28 cellular contexts compared by ENCODE assay signal in the genomic region with DNA sequence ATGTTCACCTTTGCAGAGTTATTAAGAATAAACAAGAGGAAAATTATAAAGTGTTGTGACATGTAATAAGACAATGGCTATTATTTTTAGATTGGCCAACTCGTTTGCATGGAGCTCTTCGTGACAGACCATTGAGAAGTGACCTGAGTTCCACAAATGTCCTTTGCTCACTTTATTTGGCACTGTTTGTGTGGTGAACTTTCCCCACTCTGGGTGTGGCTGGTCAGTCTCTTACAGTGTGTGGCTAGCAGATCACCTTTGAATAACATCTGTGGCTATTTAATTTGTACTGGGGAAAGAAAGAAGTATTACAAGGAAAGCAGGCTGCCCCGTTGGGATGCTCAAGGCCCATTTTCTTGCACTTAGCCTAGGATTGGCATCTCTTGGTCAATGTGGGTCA.
"Had no signal": no experiment of that assay in that cellular context is flagged by ENCODE, and none has a peak within 500 bp of the region (broad histone marks: within the 10 kb centered on the region; RNA-seq: fewer than 3 reads in every experiment).

No MANE protein-coding gene starts in this region.

- H3K9me3 ChIP-seq: stomach, suprapubic skin, testis, thoracic aorta, thyroid gland, tibial artery, tibial nerve, transverse colon, upper lobe of left lung, upper lobe of right lung, uterus, vagina had no signal

- ATAC-seq: stimulated activated effector memory CD8-positive, alpha-beta T cell treated with anti-CD3 and anti-CD28 coated beads, Interleukin-12 subunit alpha, Interleukin-12 subunit beta, amount 100 ng/mL, for 72 hours; stimulated activated memory B cell treated with anti-CD40 and anti-IgM and Interleukin-4, amounts not matched to agents 10 μg/mL and 1 μg/mL and 100 μg/mL, for 72 hours; stimulated activated naive B cell treated with anti-CD40 and anti-IgM and Interleukin-4, amounts not matched to agents 10 μg/mL and 1 μg/mL and 100 μg/mL, for 72 hours; stimulated activated naive CD8-positive, alpha-beta T cell treated with anti-CD3 and anti-CD28 coated beads, Interleukin-15, amount 100 ng/mL, for 72 hours; stimulated activated naive CD8-positive, alpha-beta T cell treated with anti-CD3 and anti-CD28 coated beads, Interleukin-15, Interleukin-2, amounts not matched to agents 100 U/mL and 50 U/mL, for 24 hours; upper lobe of right lung had no signal

- H3K27ac ChIP-seq: stomach, suprapubic skin, testis, thoracic aorta, thyroid gland, tibial artery, transverse colon, upper lobe of left lung, upper lobe of right lung, uterus, vagina had no signal

- H3K27me3 ChIP-seq: suprapubic skin, testis, thyroid gland, tibial nerve, transverse colon, upper lobe of left lung, upper lobe of right lung, uterus, vagina had no signal

- H3K36me3 Mint-ChIP-seq: stimulated activated effector memory CD8-positive, alpha-beta T cell treated with anti-CD3 and anti-CD28 coated beads, Interleukin-12 subunit alpha, Interleukin-12 subunit beta, amount 100 ng/mL, for 72 hours; stimulated activated memory B cell treated with anti-CD40 and anti-IgM and Interleukin-4, amounts not matched to agents 10 μg/mL and 1 μg/mL and 100 μg/mL, for 72 hours; stimulated activated naive B cell treated with anti-CD40 and anti-IgM and Interleukin-4, amounts not matched to agents 10 μg/mL and 1 μg/mL and 100 μg/mL, for 72 hours; type B pancreatic cell had no signal

- H3K9me3 Mint-ChIP-seq: stimulated activated effector memory CD8-positive, alpha-beta T cell treated with anti-CD3 and anti-CD28 coated beads, Interleukin-12 subunit alpha, Interleukin-12 subunit beta, amount 100 ng/mL, for 72 hours; stimulated activated memory B cell treated with anti-CD40 and anti-IgM and Interleukin-4, amounts not matched to agents 10 μg/mL and 1 μg/mL and 100 μg/mL, for 72 hours; stimulated activated naive B cell treated with anti-CD40 and anti-IgM and Interleukin-4, amounts not matched to agents 10 μg/mL and 1 μg/mL and 100 μg/mL, for 72 hours had no signal

- H3K4me3 Mint-ChIP-seq: stimulated activated effector memory CD8-positive, alpha-beta T cell treated with anti-CD3 and anti-CD28 coated beads, Interleukin-12 subunit alpha, Interleukin-12 subunit beta, amount 100 ng/mL, for 72 hours; stimulated activated memory B cell treated with anti-CD40 and anti-IgM and Interleukin-4, amounts not matched to agents 10 μg/mL and 1 μg/mL and 100 μg/mL, for 72 hours; stimulated activated naive B cell treated with anti-CD40 and anti-IgM and Interleukin-4, amounts not matched to agents 10 μg/mL and 1 μg/mL and 100 μg/mL, for 72 hours; stimulated activated naive CD8-positive, alpha-beta T cell treated with anti-CD3 and anti-CD28 coated beads, Interleukin-15, amount 100 ng/mL, for 72 hours; stimulated activated naive CD8-positive, alpha-beta T cell treated with anti-CD3 and anti-CD28 coated beads, Interleukin-15, Interleukin-2, amounts not matched to agents 100 ng/mL and 50 ng/mL, for 24 hours; type B pancreatic cell had no signal

- H3K4me1 Mint-ChIP-seq: stimulated activated effector memory CD8-positive, alpha-beta T cell treated with anti-CD3 and anti-CD28 coated beads, Interleukin-12 subunit alpha, Interleukin-12 subunit beta, amount 100 ng/mL, for 72 hours; stimulated activated memory B cell treated with anti-CD40 and anti-IgM and Interleukin-4, amounts not matched to agents 10 μg/mL and 1 μg/mL and 100 μg/mL, for 72 hours; stimulated activated naive B cell treated with anti-CD40 and anti-IgM and Interleukin-4, amounts not matched to agents 10 μg/mL and 1 μg/mL and 100 μg/mL, for 72 hours; stimulated activated naive CD8-positive, alpha-beta T cell treated with anti-CD3 and anti-CD28 coated beads, Interleukin-15, amount 100 ng/mL, for 72 hours had no signal

- H3K27me3 Mint-ChIP-seq: stimulated activated memory B cell treated with anti-CD40 and anti-IgM and Interleukin-4, amounts not matched to agents 10 μg/mL and 1 μg/mL and 100 μg/mL, for 72 hours; stimulated activated naive CD8-positive, alpha-beta T cell treated with anti-CD3 and anti-CD28 coated beads, Interleukin-15, Interleukin-2, amounts not matched to agents 100 ng/mL and 50 ng/mL, for 24 hours had no signal

- H3K4me3 ChIP-seq: stomach, suprapubic skin, testis, thoracic aorta, thyroid gland, tibial artery, tibial nerve, transverse colon, upper lobe of left lung, upper lobe of right lung, uterus, vagina had no signal

- H3K4me1 ChIP-seq: thyroid gland, tibial artery, tibial nerve, transverse colon, upper lobe of left lung, upper lobe of right lung, uterus had no signal

- H3K27ac Mint-ChIP-seq: stimulated activated effector memory CD8-positive, alpha-beta T cell treated with anti-CD3 and anti-CD28 coated beads, Interleukin-12 subunit alpha, Interleukin-12 subunit beta, amount 100 ng/mL, for 72 hours; stimulated activated memory B cell treated with anti-CD40 and anti-IgM and Interleukin-4, amounts not matched to agents 10 μg/mL and 1 μg/mL and 100 μg/mL, for 72 hours; stimulated activated naive B cell treated with anti-CD40 and anti-IgM and Interleukin-4, amounts not matched to agents 10 μg/mL and 1 μg/mL and 100 μg/mL, for 72 hours; stimulated activated naive CD8-positive, alpha-beta T cell treated with anti-CD3 and anti-CD28 coated beads, Interleukin-15, amount 100 ng/mL, for 72 hours; stimulated activated naive CD8-positive, alpha-beta T cell treated with anti-CD3 and anti-CD28 coated beads, Interleukin-15, Interleukin-2, amounts not matched to agents 100 ng/mL and 50 ng/mL, for 24 hours; type B pancreatic cell had no signal

- DNase-seq: stimulated activated CD4-positive, alpha-beta T cell treated with anti-CD3 and anti-CD28 coated beads, Interleukin-2, amount 100 ng/mL, for 48 hours; stimulated activated CD4-positive, alpha-beta T cell treated with anti-CD3 and anti-CD28 coated beads, Interleukin-4, amount 100 ng/mL, for 1 hour; stimulated activated CD4-positive, alpha-beta T cell treated with anti-CD3 and anti-CD28 coated beads, Interleukin-4, amount 100 ng/mL, for 24 hours; stimulated activated CD4-positive, alpha-beta T cell treated with anti-CD3 and anti-CD28 coated beads, Interleukin-4, amount 100 ng/mL, for 4 hours; stimulated activated CD8-positive, alpha-beta memory T cell treated with anti-CD3 and anti-CD28 coated beads, Interleukin-4, amount 100 ng/mL, for 48 hours; stimulated activated naive B cell treated with anti-CD40 and anti-IgM and Interleukin-4, amounts not matched to agents 10 μg/mL and 1 μg/mL and 100 μg/mL, for 72 hours; stimulated activated naive CD4-positive, alpha-beta T cell; stimulated activated naive CD4-positive, alpha-beta T cell treated with Interleukin-2 at 50 U/mL for 16 hours; stimulated activated naive CD8-positive, alpha-beta T cell treated with anti-CD3 and anti-CD28 coated beads, Interleukin-15, amount 100 ng/mL, for 72 hours; stimulated activated naive CD8-positive, alpha-beta T cell treated with anti-CD3 and anti-CD28 coated beads, Interleukin-15, Interleukin-2, amounts not matched to agents 100 U/mL and 50 U/mL, for 24 hours; stomach; substantia nigra; testis; thyroid gland; tibial artery; transverse colon; trophoblast cell; upper lobe of left lung; upper lobe of right lung; uterus had no signal

- H3K36me3 ChIP-seq: stomach, suprapubic skin, thoracic aorta, thyroid gland, tibial artery, tibial nerve, transverse colon, upper lobe of left lung, upper lobe of right lung, uterus, vagina had no signal
